8 cellular contexts compared by ENCODE assay signal in the genomic region with DNA sequence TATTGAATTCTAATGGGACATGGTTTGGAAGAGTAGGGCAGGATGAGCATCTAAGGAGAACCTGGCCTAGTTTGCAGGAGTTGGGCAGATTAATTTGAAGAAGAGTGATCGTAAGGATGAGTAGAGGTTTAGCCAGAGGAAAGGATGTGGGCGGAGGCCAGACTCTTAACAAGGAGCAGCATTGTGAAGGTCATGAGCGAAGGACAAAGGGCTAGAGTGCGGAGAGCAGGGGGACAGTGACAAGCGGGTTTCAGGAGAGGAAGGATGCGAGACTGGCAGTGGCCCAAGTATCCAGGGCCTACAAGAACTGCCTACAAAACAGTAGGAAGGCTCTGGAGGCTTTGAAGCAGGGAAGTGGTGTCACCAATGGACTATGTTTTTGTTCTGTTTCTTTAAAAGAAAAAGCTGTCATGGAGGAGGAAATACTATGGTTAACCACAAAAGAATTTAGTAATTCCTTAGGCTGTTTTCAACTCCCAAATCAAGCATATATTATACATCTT. TPM values are rescaled to one million over a fixed set of nuclear protein-coding genes. Genes with fewer than 3 reads are reported as not detected.
DNase-seq lines count a peak whose midpoint lies in the region; ATAC-seq and TF ChIP-seq lines count a peak whose summit lies in the region.

No MANE protein-coding gene starts in this region.

- no peak for TF ChIP-seq CTCF in CD8-positive, alpha-beta T cell (IDR thresholded peaks at IDR 0.05)

- no peak overlapping the region for H3K4me3 ChIP-seq in CD8-positive, alpha-beta T cell (ENCODE audit: low read depth, low read length)

- no peaks in the 10 kb centered on the region for H3K36me3 ChIP-seq in CD8-positive, alpha-beta T cell (ENCODE audit: insufficient read depth, low read length)

- H3K4me1 Mint-ChIP-seq in CD8-positive, alpha-beta T cell (ENCODE audit: low read depth), result peaks cover 11% of the 10 kb centered on the region
- H3K4me1 Mint-ChIP-seq in naive thymus-derived CD8-positive, alpha-beta T cell, result peaks cover 6 to 14% (median 13%) of the 10 kb centered on the region in 4 donors

- POLR2A ChIA-PET in CD8-positive, alpha-beta T cell (lab: Charles Lee), result no interaction called here
- POLR2A ChIA-PET in naive thymus-derived CD8-positive, alpha-beta T cell (lab: Charles Lee), result interaction anchor here (0.7 kb wide), 1 partner anchor 20 kb away, joined by 3 read pairs; no protein-coding TSS in a partner anchor

- no peak for DNase-seq in CD8-positive, alpha-beta T cell
- DNase-seq in MV-4-11 (lab: John Stamatoyannopoulos, UW) (peak; percentile 72), cerebellum (ENCODE audit: low spot score) (peak; percentile 20), HUDEP-2 (lab: John Stamatoyannopoulos, UW; ENCODE audit: unreplicated experiment in 76 of 76) (no peak), middle frontal gyrus (ENCODE audit: extremely low spot score, low spot score) (no peak)
- DNase-seq in naive thymus-derived CD8-positive, alpha-beta T cell, result no peak
- no peak for DNase-seq in stimulated activated CD4-positive, alpha-beta T cell treated with anti-CD3 and anti-CD28 coated beads, Interleukin-2, amount 100 ng/mL, for 48 hours

- H3K4me1 ChIP-seq in CD8-positive, alpha-beta T cell (ENCODE audit: insufficient read depth, low read length), result peaks cover 7% of the 10 kb centered on the region

- H3K9me3 Mint-ChIP-seq in CD8-positive, alpha-beta T cell, result no peaks in the 10 kb centered on the region
- no peaks in the 10 kb centered on the region for H3K9me3 Mint-ChIP-seq in naive thymus-derived CD8-positive, alpha-beta T cell

- no peaks in the 10 kb centered on the region for H3K9me3 ChIP-seq in CD8-positive, alpha-beta T cell (ENCODE audit: low read length)

- H3K36me3 Mint-ChIP-seq in CD8-positive, alpha-beta T cell, result peaks cover 27% of the 10 kb centered on the region
- peaks cover 0 to 22% (median 0%) of the 10 kb centered on the region in 3 donors for H3K36me3 Mint-ChIP-seq in naive thymus-derived CD8-positive, alpha-beta T cell

- intact Hi-C loops in CD8-positive, alpha-beta T cell (cut with DNase I, micrococcal nuclease), result no loop called here

- ATAC-seq in CD8-positive, alpha-beta T cell, result no peak
- no peak for ATAC-seq in naive thymus-derived CD8-positive, alpha-beta T cell
- no peak for ATAC-seq in HG03432 (IDR thresholded peaks at IDR 0.05; ENCODE audit: unreplicated experiment)

- H3K4me3 Mint-ChIP-seq in CD8-positive, alpha-beta T cell, result no peak overlapping the region
- peak overlapping the region in 3 of 10 donors; percentile 1 to 31 (median 20) for H3K4me3 Mint-ChIP-seq in naive thymus-derived CD8-positive, alpha-beta T cell

- H3K27ac ChIP-seq in CD8-positive, alpha-beta T cell (ENCODE audit: low read depth, low read length), result no peak overlapping the region

- H3K27me3 ChIP-seq in CD8-positive, alpha-beta T cell (ENCODE audit: insufficient read depth, low read length), result no peaks in the 10 kb centered on the region

- H3K27ac Mint-ChIP-seq in CD8-positive, alpha-beta T cell, result peak overlapping the region; percentile 13
- H3K27ac Mint-ChIP-seq in naive thymus-derived CD8-positive, alpha-beta T cell, result peak overlapping the region in 7 of 10 donors; percentile 1 to 40 (median 14)

- CTCF ChIA-PET in CD8-positive, alpha-beta T cell (lab: Charles Lee), result no interaction called here

- no peaks in the 10 kb centered on the region for H3K27me3 Mint-ChIP-seq in CD8-positive, alpha-beta T cell (ENCODE audit: low read depth)
- H3K27me3 Mint-ChIP-seq in naive thymus-derived CD8-positive, alpha-beta T cell, result no peaks in the 10 kb centered on the region

RNA-seq across cellular contexts. Expression of a gene that starts 20.1 kb away (rescaled TPM):
- 1 to 10 TPM; 4.8 to 5.5 TPM for total RNA-seq in CD8-positive, alpha-beta T cell
- 9.7 TPM for total RNA-seq in cerebellum
- total RNA-seq in naive thymus-derived CD8-positive, alpha-beta T cell, result 10 to 100 TPM; 18.2 to 19.3 TPM
- 10 to 100 TPM; 37.0 to 65.6 (median 37.1) TPM for polyA plus RNA-seq in naive thymus-derived CD8-positive, alpha-beta T cell

Comparison
In these comparisons a context has a peak if more than half of its experiments do, and no peak if none do; other contexts are left out.
1. DNase-seq: peak in MV-4-11 (single experiment) and cerebellum (single experiment); none in CD8-positive, alpha-beta T cell (0 of 7), naive thymus-derived CD8-positive, alpha-beta T cell (0 of 10), HUDEP-2 (0 of 76), middle frontal gyrus (single experiment) and stimulated activated CD4-positive, alpha-beta T cell treated with anti-CD3 and anti-CD28 coated beads, Interleukin-2, amount 100 ng/mL, for 48 hours (0 of 2).